30 cellular contexts compared by ENCODE assay signal in genomic region chr19:45917421-45918091, GRCh38. TPM values are rescaled to one million over a fixed set of nuclear protein-coding genes. Genes with fewer than 3 reads are reported as not detected.
A peak's percentile ranks its signal among the peaks of the same experiment; 100 is the strongest.
DNase-seq lines count a peak whose midpoint lies in the region; ATAC-seq lines count a peak whose summit lies in the region.
"Had no signal": no experiment of that assay in that cellular context is flagged by ENCODE, and none has a peak within 500 bp of the region (broad histone marks: within the 10 kb centered on the region; RNA-seq: fewer than 3 reads in every experiment).

No MANE protein-coding gene starts in this region.

- no peaks in the 10 kb centered on the region for H3K36me3 Mint-ChIP-seq in activated CD8-positive, alpha-beta memory T cell treated with anti-CD3 and anti-CD28 coated beads, Interleukin-2, amount 10 ng/mL, durations not matched to agents 7 days and 5 days
- H3K36me3 Mint-ChIP-seq in stimulated activated effector memory CD8-positive, alpha-beta T cell treated with anti-CD3 and anti-CD28 coated beads, Interleukin-12 subunit alpha, Interleukin-12 subunit beta, amount 100 ng/mL, for 72 hours: peaks cover 5% of the 10 kb centered on the region
- H3K36me3 Mint-ChIP-seq: CD8-positive, alpha-beta T cell had no signal

- CTCF ChIA-PET in activated CD8-positive, alpha-beta memory T cell treated with anti-CD3 and anti-CD28 coated beads, Interleukin-2, amount 10 ng/mL, durations not matched to agents 7 days and 5 days (lab: Charles Lee): interaction anchor here (0.6 to 2.6 kb wide), 12 partner anchors 9 to 590 kb away, joined by 3 to 12 read pairs (median 4); partner anchors contain the start of genes IRF2BP1 and MYPOP

- peak overlapping the region; percentile 36 for H3K4me3 Mint-ChIP-seq in activated CD8-positive, alpha-beta memory T cell treated with anti-CD3 and anti-CD28 coated beads, Interleukin-2, amount 10 ng/mL, durations not matched to agents 7 days and 5 days
- H3K4me3 Mint-ChIP-seq in stimulated activated effector memory CD8-positive, alpha-beta T cell treated with anti-CD3 and anti-CD28 coated beads, Interleukin-12 subunit alpha, Interleukin-12 subunit beta, amount 100 ng/mL, for 72 hours: no peak overlapping the region
- H3K4me3 Mint-ChIP-seq: B cell; CD8-positive, alpha-beta T cell; effector memory CD8-positive, alpha-beta T cell had no signal

- H3K4me1 Mint-ChIP-seq in activated CD8-positive, alpha-beta memory T cell treated with anti-CD3 and anti-CD28 coated beads, Interleukin-2, amount 10 ng/mL, durations not matched to agents 7 days and 5 days: peaks cover 49% of the 10 kb centered on the region
- H3K4me1 Mint-ChIP-seq in stimulated activated effector memory CD8-positive, alpha-beta T cell treated with anti-CD3 and anti-CD28 coated beads, Interleukin-12 subunit alpha, Interleukin-12 subunit beta, amount 100 ng/mL, for 72 hours: peaks cover 19% of the 10 kb centered on the region
- H3K4me1 Mint-ChIP-seq: B cell had no signal

- H3K27ac Mint-ChIP-seq in activated CD8-positive, alpha-beta memory T cell treated with anti-CD3 and anti-CD28 coated beads, Interleukin-2, amount 10 ng/mL, durations not matched to agents 7 days and 5 days: peak overlapping the region; percentile 78
- peak overlapping the region; percentile 43 for H3K27ac Mint-ChIP-seq in stimulated activated effector memory CD8-positive, alpha-beta T cell treated with anti-CD3 and anti-CD28 coated beads, Interleukin-12 subunit alpha, Interleukin-12 subunit beta, amount 100 ng/mL, for 72 hours
- H3K27ac Mint-ChIP-seq: B cell; CD8-positive, alpha-beta T cell; effector memory CD8-positive, alpha-beta T cell; progenitor cell of endocrine pancreas had no signal

- peaks cover 21% of the 10 kb centered on the region for H3K27me3 Mint-ChIP-seq in activated CD8-positive, alpha-beta memory T cell treated with anti-CD3 and anti-CD28 coated beads, Interleukin-2, amount 10 ng/mL, durations not matched to agents 7 days and 5 days

- peak; percentile 78 for ATAC-seq in activated CD8-positive, alpha-beta memory T cell treated with anti-CD3 and anti-CD28 coated beads, Interleukin-2, amount 10 ng/mL, durations not matched to agents 7 days and 5 days
- peak; percentile 86 for ATAC-seq in stimulated activated effector memory CD8-positive, alpha-beta T cell treated with anti-CD3 and anti-CD28 coated beads, Interleukin-12 subunit alpha, Interleukin-12 subunit beta, amount 100 ng/mL, for 72 hours
- ATAC-seq in HG03457 (IDR thresholded peaks at IDR 0.05; ENCODE audit: unreplicated experiment): no peak
- ATAC-seq: CD8-positive, alpha-beta T cell; effector memory CD8-positive, alpha-beta T cell; sciatic nerve had no signal

- no peaks in the 10 kb centered on the region for H3K9me3 Mint-ChIP-seq in activated CD8-positive, alpha-beta memory T cell treated with anti-CD3 and anti-CD28 coated beads, Interleukin-2, amount 10 ng/mL, durations not matched to agents 7 days and 5 days (ENCODE audit: low read depth)
- H3K9me3 Mint-ChIP-seq in stimulated activated effector memory CD8-positive, alpha-beta T cell treated with anti-CD3 and anti-CD28 coated beads, Interleukin-12 subunit alpha, Interleukin-12 subunit beta, amount 100 ng/mL, for 72 hours: no peaks in the 10 kb centered on the region
- H3K9me3 Mint-ChIP-seq: CD8-positive, alpha-beta T cell; effector memory CD8-positive, alpha-beta T cell had no signal

- peak; percentile 71 for DNase-seq in activated CD8-positive, alpha-beta memory T cell treated with anti-CD3 and anti-CD28 coated beads, Interleukin-2, amount 10 ng/mL, durations not matched to agents 7 days and 5 days
- no peak for DNase-seq in activated CD8-positive, alpha-beta memory T cell treated with anti-CD3 and anti-CD28 coated beads, Interleukin-2, amount 50 U/mL, for 4 hours
- DNase-seq in OCI-M1 (lab: John Stamatoyannopoulos, UW): peak; percentile 91
- DNase-seq in epidermal melanocyte (ENCODE audit: insufficient read length, low spot score): peak; percentile 87
- DNase-seq in stimulated activated effector memory CD8-positive, alpha-beta T cell treated with anti-CD3 and anti-CD28 coated beads, Interleukin-12 subunit alpha, Interleukin-12 subunit beta, amount 100 ng/mL, for 72 hours (ENCODE audit: low spot score in 2 of 2): no peak
- no peak for DNase-seq in DMS153 treated with DMSO at 0.1 percent for 48 hours (lab: John Stamatoyannopoulos, UW; ENCODE audit: unreplicated experiment)
- DNase-seq in effector CD8-positive, alpha-beta T cell (lab: John Stamatoyannopoulos, UW): no peak
- DNase-seq: activated CD4-positive, alpha-beta T cell treated with anti-CD3 and anti-CD28 coated beads, Interleukin-2, amount 50 U/mL, for 1 hour; activated effector memory CD4-positive, alpha-beta T cell treated with anti-CD3 and anti-CD28 coated beads, Interleukin-2, amount 50 U/mL, for 16 hours; CD8-positive, alpha-beta T cell; DMS 273 treated with DMSO at 0.1 percent for 48 hours; effector memory CD8-positive, alpha-beta T cell; erythroblast; GOT3; islet precursor cell; KG1; left ventricle myocardium inferior; mesendoderm; MG63; NCI-H1105 treated with DMSO at 0.1 percent for 48 hours; NCI-H1930; NCI-H526; PC-9; SHP77 treated with DMSO at 0.1 percent for 48 hours; transverse colon had no signal

RNA-seq across cellular contexts. Expression of gene NANOS2, which starts 3.0 kb away (rescaled TPM):
- under 1 TPM in 1 of 2 experiments, not detected in 1; 0.18 TPM for total RNA-seq in activated CD8-positive, alpha-beta memory T cell treated with anti-CD3 and anti-CD28 coated beads, Interleukin-2, amount 10 ng/mL, durations not matched to agents 7 days and 5 days
- total RNA-seq: B cell; CD8-positive, alpha-beta T cell; left ventricle myocardium inferior; myocyte; PC-9; progenitor cell of endocrine pancreas; sciatic nerve; transverse colon had no signal

RNA-seq across cellular contexts. Expression of gene MYPOP, which starts 15.1 kb away (rescaled TPM):
- 10 to 100 TPM; 13.0 to 13.8 TPM for total RNA-seq in activated CD8-positive, alpha-beta memory T cell treated with anti-CD3 and anti-CD28 coated beads, Interleukin-2, amount 10 ng/mL, durations not matched to agents 7 days and 5 days

RNA-seq across cellular contexts. Expression of gene IRF2BP1, which starts 31.6 kb away (rescaled TPM):
- total RNA-seq in activated CD8-positive, alpha-beta memory T cell treated with anti-CD3 and anti-CD28 coated beads, Interleukin-2, amount 10 ng/mL, durations not matched to agents 7 days and 5 days: 10 to 100 TPM; 18.9 to 19.0 TPM

RNA-seq across cellular contexts. Expression of gene FOXA3, which starts 53.4 kb away (rescaled TPM):
- under 1 TPM in 1 of 2 experiments, not detected in 1; 0.14 TPM for total RNA-seq in activated CD8-positive, alpha-beta memory T cell treated with anti-CD3 and anti-CD28 coated beads, Interleukin-2, amount 10 ng/mL, durations not matched to agents 7 days and 5 days
- total RNA-seq: B cell; CD8-positive, alpha-beta T cell; left ventricle myocardium inferior; myocyte; PC-9; sciatic nerve had no signal

RNA-seq across cellular contexts. Expression of gene SYMPK, which starts 54.6 kb away (rescaled TPM):
- 100 to 1,000 TPM; 119 to 125 TPM for total RNA-seq in activated CD8-positive, alpha-beta memory T cell treated with anti-CD3 and anti-CD28 coated beads, Interleukin-2, amount 10 ng/mL, durations not matched to agents 7 days and 5 days

Comparison
In these comparisons a context has a peak if more than half of its experiments do, and no peak if none do; other contexts are left out.
1. DNase-seq: peak in activated CD8-positive, alpha-beta memory T cell treated with anti-CD3 and anti-CD28 coated beads, Interleukin-2, amount 10 ng/mL, durations not matched to agents 7 days and 5 days (single experiment), OCI-M1 (single experiment) and epidermal melanocyte (single experiment); none in activated CD8-positive, alpha-beta memory T cell treated with anti-CD3 and anti-CD28 coated beads, Interleukin-2, amount 50 U/mL, for 4 hours (single experiment), stimulated activated effector memory CD8-positive, alpha-beta T cell treated with anti-CD3 and anti-CD28 coated beads, Interleukin-12 subunit alpha, Interleukin-12 subunit beta, amount 100 ng/mL, for 72 hours (0 of 2), DMS153 treated with DMSO at 0.1 percent for 48 hours (single experiment) and effector CD8-positive, alpha-beta T cell (single experiment).